ENCODE assay signal across 13 cellular contexts in the genomic region with DNA sequence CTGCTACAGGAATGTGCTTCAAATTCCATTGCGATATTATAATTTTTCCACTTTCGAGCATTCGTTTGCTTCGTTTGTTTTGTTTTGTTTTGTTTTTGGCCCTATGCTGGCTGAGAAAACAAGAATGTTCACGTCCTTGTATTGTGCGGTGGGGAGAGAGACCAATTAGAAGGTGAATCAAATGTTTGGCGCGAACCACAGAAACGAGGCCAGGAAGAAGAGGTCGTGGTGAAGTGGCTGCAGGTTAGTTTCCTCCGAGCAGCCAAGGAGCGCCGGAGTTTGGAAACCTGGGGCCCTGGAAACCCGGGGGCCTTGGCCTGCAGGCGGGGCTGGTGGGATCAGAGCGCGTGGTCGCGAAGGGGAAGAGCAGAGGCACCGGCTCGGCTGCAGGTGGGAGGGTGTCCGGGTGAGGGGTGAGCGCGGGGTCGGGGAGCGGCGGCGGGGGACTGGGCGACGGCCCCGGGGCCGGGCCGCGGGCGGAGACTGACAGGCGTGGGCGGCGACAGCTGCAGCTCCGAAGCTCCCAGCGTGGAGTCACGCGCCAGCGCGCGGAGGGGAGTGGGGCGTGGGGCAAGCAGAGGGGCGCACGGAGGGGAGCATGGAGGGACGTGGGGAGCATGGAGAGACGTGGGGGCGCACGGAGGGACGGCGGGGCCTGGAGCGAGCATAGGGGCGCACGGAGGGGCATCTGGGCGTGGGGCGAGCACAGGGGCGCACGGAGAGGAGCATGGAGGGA.
DNase-seq lines count a peak whose midpoint lies in the region; ATAC-seq and TF ChIP-seq lines count a peak whose summit lies in the region.
"Had no signal": no experiment of that assay in that cellular context is flagged by ENCODE, and none has a peak within 500 bp of the region (broad histone marks: within the 10 kb centered on the region; RNA-seq: fewer than 3 reads in every experiment).

No MANE protein-coding gene starts in this region.

- H3K27me3 Mint-ChIP-seq in GM23338 (ENCODE audit: insufficient read depth, low read depth, poor library complexity) = peaks cover 30% of the 10 kb centered on the region
- H3K27me3 Mint-ChIP-seq in endothelial cell (ENCODE audit: unreplicated experiment) = peaks cover 12% of the 10 kb centered on the region

- peaks cover 3% of the 10 kb centered on the region for H3K4me1 Mint-ChIP-seq in GM23338
- H3K4me1 Mint-ChIP-seq in endothelial cell (ENCODE audit: unreplicated experiment) = peaks cover 9% of the 10 kb centered on the region
- H3K4me1 Mint-ChIP-seq: activated CD4-positive, alpha-beta memory T cell treated with anti-CD3 and anti-CD28 coated beads, Interleukin-2, amount 10 ng/mL, durations not matched to agents 7 days and 5 days had no signal

- TF ChIP-seq CTCF in GM23338 (conservative IDR thresholded peaks at IDR 0.05; ENCODE audit: low read depth in 2 of 2) (peak in 1 of 2 experiments; percentile 22; a peak in 1 of 4 replicates), endothelial cell (IDR thresholded peaks at IDR 0.05; ENCODE audit: unreplicated experiment) (no peak), kidney epithelial cell (IDR thresholded peaks at IDR 0.05; ENCODE audit: insufficient read depth, low read length, poor library complexity, severe bottlenecking) (no peak)

- intact Hi-C loops in sciatic nerve (cut with DNase I) = no loop called here

- H4K20me1 ChIP-seq in GM23338 (replicated peaks; ENCODE audit: insufficient read depth) = no peaks in the 10 kb centered on the region
- H4K20me1 ChIP-seq: BLaER1 had no signal

- ATAC-seq in GM23338 = peak; percentile 72
- peak; percentile 10 for ATAC-seq in sciatic nerve
- no peak for ATAC-seq in GM21737 (IDR thresholded peaks at IDR 0.05; ENCODE audit: unreplicated experiment)
- no peak for ATAC-seq in GM21723 (IDR thresholded peaks at IDR 0.05; ENCODE audit: unreplicated experiment)

- H3K4me2 ChIP-seq in GM23338 = peak overlapping the region; percentile 76
- H3K4me2 ChIP-seq: BLaER1, KMS-11 had no signal

- DNase-seq in GM23338 (ENCODE audit: low spot score) (peak; percentile 52), endothelial cell (ENCODE audit: low spot score) (peak; percentile 10), kidney epithelial cell (ENCODE audit: low read depth) (no peak), sciatic nerve (ENCODE audit: low spot score) (no peak), GOT3 (lab: John Stamatoyannopoulos, UW) (no peak), middle frontal gyrus (ENCODE audit: extremely low spot score, low spot score) (no peak)
- DNase-seq: activated CD4-positive, alpha-beta memory T cell treated with anti-CD3 and anti-CD28 coated beads, Interleukin-2, amount 10 ng/mL, durations not matched to agents 7 days and 5 days; stimulated activated CD8-positive, alpha-beta memory T cell treated with anti-CD3 and anti-CD28 coated beads, Interleukin-4, amount 100 ng/mL, for 48 hours had no signal

- H3K4me3 Mint-ChIP-seq in GM23338 (peak overlapping the region; percentile 74), endothelial cell (ENCODE audit: unreplicated experiment) (peak overlapping the region; percentile 77)
- H3K4me3 Mint-ChIP-seq: activated CD4-positive, alpha-beta memory T cell treated with anti-CD3 and anti-CD28 coated beads, Interleukin-2, amount 10 ng/mL, durations not matched to agents 7 days and 5 days had no signal

- H3K36me3 Mint-ChIP-seq in GM23338 (ENCODE audit: low read depth) (0 out of 3 replicates have a peak, but pooled peaks cover 4% of the 10 kb centered on the region), endothelial cell (ENCODE audit: low read depth, unreplicated experiment) (peaks cover 5% of the 10 kb centered on the region)

- no peaks in the 10 kb centered on the region; the same call in 1 of the 2 replicates for H3K4me1 ChIP-seq in GM23338 (ENCODE audit: insufficient read depth)

- H2AFZ ChIP-seq in GM23338 = peak overlapping the region; percentile 26

- H3K27ac Mint-ChIP-seq in GM23338 (no peak overlapping the region), endothelial cell (ENCODE audit: unreplicated experiment) (no peak overlapping the region)
- H3K27ac Mint-ChIP-seq: activated CD4-positive, alpha-beta memory T cell treated with anti-CD3 and anti-CD28 coated beads, Interleukin-2, amount 10 ng/mL, durations not matched to agents 7 days and 5 days had no signal

- no peak overlapping the region for H3K27ac ChIP-seq in GM23338 (ENCODE audit: low read depth)
- H3K27ac ChIP-seq: BLaER1, KMS-11, SK-N-MC had no signal

- H3K27me3 ChIP-seq in GM23338 (ENCODE audit: insufficient read depth) = peaks cover 45% of the 10 kb centered on the region
- peaks cover 18% of the 10 kb centered on the region for H3K27me3 ChIP-seq in kidney epithelial cell (ENCODE audit: control insufficient read depth, insufficient read depth, low read length)

- H3K79me2 ChIP-seq in GM23338 (replicated peaks; ENCODE audit: insufficient read depth) = no peaks in the 10 kb centered on the region

- H3K4me3 ChIP-seq in GM23338 = peak overlapping the region; percentile 50
- H3K4me3 ChIP-seq in kidney epithelial cell (ENCODE audit: low read depth, low read length) = peak overlapping the region; percentile 42
- H3K4me3 ChIP-seq: BLaER1, SK-N-MC had no signal

- no peaks in the 10 kb centered on the region for H3K9me2 ChIP-seq in GM23338 (ENCODE audit: insufficient read depth)

- H3K36me3 ChIP-seq in GM23338 (ENCODE audit: insufficient read depth) (no peaks in the 10 kb centered on the region), kidney epithelial cell (ENCODE audit: control insufficient read depth, insufficient read depth, low read length) (no peaks in the 10 kb centered on the region)
- H3K36me3 ChIP-seq: BLaER1 had no signal

- H3K9me3 Mint-ChIP-seq in GM23338 (peaks cover 2% of the 10 kb centered on the region; the same call in 1 of the 3 replicates), endothelial cell (ENCODE audit: unreplicated experiment) (no peaks in the 10 kb centered on the region)
- H3K9me3 Mint-ChIP-seq: activated CD4-positive, alpha-beta memory T cell treated with anti-CD3 and anti-CD28 coated beads, Interleukin-2, amount 10 ng/mL, durations not matched to agents 7 days and 5 days had no signal

- no peaks in the 10 kb centered on the region for H3F3A ChIP-seq in GM23338 (replicated peaks; ENCODE audit: low read depth)

TF ChIP-seq in GM23338, 12 proteins besides CTCF, POLR2A, EP300 and RAD21:
- TF ChIP-seq NANOG (IDR thresholded peaks at IDR 0.05; ENCODE audit: borderline replicate concordance) (no peak), EZH2 (IDR thresholded peaks at IDR 0.05; ENCODE audit: low read depth, unreplicated experiment) (no peak), JUNB (IDR thresholded peaks at IDR 0.05; ENCODE audit: unreplicated experiment) (no peak)
- TF ChIP-seq, protein P1, sequence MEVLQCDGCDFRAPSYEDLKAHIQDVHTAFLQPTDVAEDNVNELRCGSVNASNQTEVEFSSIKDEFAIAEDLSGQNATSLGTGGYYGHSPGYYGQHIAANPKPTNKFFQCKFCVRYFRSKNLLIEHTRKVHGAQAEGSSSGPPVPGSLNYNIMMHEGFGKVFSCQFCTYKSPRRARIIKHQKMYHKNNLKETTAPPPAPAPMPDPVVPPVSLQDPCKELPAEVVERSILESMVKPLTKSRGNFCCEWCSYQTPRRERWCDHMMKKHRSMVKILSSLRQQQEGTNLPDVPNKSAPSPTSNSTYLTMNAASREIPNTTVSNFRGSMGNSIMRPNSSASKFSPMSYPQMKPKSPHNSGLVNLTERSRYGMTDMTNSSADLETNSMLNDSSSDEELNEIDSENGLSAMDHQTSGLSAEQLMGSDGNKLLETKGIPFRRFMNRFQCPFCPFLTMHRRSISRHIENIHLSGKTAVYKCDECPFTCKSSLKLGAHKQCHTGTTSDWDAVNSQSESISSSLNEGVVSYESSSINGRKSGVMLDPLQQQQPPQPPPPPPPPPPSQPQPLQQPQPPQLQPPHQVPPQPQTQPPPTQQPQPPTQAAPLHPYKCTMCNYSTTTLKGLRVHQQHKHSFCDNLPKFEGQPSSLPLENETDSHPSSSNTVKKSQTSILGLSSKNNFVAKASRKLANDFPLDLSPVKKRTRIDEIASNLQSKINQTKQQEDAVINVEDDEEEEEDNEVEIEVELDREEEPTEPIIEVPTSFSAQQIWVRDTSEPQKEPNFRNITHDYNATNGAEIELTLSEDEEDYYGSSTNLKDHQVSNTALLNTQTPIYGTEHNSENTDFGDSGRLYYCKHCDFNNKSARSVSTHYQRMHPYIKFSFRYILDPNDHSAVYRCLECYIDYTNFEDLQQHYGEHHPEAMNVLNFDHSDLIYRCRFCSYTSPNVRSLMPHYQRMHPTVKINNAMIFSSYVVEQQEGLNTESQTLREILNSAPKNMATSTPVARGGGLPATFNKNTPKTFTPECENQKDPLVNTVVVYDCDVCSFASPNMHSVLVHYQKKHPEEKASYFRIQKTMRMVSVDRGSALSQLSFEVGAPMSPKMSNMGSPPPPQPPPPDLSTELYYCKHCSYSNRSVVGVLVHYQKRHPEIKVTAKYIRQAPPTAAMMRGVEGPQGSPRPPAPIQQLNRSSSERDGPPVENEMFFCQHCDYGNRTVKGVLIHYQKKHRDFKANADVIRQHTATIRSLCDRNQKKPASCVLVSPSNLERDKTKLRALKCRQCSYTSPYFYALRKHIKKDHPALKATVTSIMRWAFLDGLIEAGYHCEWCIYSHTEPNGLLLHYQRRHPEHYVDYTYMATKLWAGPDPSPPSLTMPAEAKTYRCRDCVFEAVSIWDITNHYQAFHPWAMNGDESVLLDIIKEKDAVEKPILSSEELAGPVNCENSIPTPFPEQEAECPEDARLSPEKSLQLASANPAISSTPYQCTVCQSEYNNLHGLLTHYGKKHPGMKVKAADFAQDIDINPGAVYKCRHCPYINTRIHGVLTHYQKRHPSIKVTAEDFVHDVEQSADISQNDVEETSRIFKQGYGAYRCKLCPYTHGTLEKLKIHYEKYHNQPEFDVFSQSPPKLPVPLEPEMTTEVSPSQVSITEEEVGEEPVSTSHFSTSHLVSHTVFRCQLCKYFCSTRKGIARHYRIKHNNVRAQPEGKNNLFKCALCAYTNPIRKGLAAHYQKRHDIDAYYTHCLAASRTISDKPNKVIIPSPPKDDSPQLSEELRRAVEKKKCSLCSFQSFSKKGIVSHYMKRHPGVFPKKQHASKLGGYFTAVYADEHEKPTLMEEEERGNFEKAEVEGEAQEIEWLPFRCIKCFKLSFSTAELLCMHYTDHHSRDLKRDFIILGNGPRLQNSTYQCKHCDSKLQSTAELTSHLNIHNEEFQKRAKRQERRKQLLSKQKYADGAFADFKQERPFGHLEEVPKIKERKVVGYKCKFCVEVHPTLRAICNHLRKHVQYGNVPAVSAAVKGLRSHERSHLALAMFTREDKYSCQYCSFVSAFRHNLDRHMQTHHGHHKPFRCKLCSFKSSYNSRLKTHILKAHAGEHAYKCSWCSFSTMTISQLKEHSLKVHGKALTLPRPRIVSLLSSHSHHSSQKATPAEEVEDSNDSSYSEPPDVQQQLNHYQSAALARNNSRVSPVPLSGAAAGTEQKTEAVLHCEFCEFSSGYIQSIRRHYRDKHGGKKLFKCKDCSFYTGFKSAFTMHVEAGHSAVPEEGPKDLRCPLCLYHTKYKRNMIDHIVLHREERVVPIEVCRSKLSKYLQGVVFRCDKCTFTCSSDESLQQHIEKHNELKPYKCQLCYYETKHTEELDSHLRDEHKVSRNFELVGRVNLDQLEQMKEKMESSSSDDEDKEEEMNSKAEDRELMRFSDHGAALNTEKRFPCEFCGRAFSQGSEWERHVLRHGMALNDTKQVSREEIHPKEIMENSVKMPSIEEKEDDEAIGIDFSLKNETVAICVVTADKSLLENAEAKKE (CRISPR knock-in tag; IDR thresholded peaks at IDR 0.05) = 0 out of 2 replicates have a peak, but pooled peaks have one; percentile 10
TF ChIP-seq in GM23338: peak in this region for 1.

Comparison
In these comparisons a context has a peak if more than half of its experiments do, and no peak if none do; other contexts are left out.
1. ATAC-seq: peak in GM23338 (single experiment) and sciatic nerve (single experiment); none in GM21737 (single experiment) and GM21723 (single experiment).
2. DNase-seq: peak in GM23338 (single experiment) and endothelial cell (single experiment); none in kidney epithelial cell (single experiment), sciatic nerve (single experiment), GOT3 (single experiment) and middle frontal gyrus (single experiment).